Comparison of ENCODE assay signal across 12 cellular contexts in the genomic region with DNA sequence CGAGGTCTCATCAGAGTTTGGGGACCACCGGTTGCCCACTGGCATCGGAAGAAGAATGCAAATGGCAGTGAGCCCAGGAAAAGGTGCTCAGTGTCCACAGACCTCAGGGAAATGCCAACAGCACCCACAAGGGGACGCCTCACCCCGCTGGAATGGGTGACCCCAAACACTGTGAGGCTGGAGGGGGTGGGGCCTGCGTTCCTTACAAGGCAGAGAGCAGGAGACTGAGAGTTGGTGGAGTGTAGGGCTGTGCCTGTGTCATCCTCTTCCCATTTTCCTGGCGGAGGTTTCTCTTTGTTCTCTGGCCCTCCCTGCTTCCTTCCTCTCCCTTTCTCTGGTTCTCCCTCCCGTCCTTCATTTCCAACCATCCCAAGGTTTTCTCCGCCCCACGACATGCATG. TPM values are rescaled to one million over a fixed set of nuclear protein-coding genes. Genes with fewer than 3 reads are reported as not detected.
DNase-seq lines count a peak whose midpoint lies in the region; ATAC-seq, FAIRE-seq and TF ChIP-seq lines count a peak whose summit lies in the region.
"Not testable (repeated sequence)": the region's sequence is repeated elsewhere in the genome, so short reads cannot be mapped to it uniquely, and the experiment has no call there.
"Had no signal": no experiment of that assay in that cellular context is flagged by ENCODE, and none has a peak within 500 bp of the region (broad histone marks: within the 10 kb centered on the region; RNA-seq: fewer than 3 reads in every experiment).

No MANE protein-coding gene starts in this region.

- not testable (repeated sequence) for DNase-seq in CD4-positive, alpha-beta T cell; activated B cell treated with CpG ODN at 0.5 μM for 24 hours; activated naive CD8-positive, alpha-beta T cell treated with anti-CD3 and anti-CD28 coated beads, Interleukin-2, amount 10 ng/mL, durations not matched to agents 7 days and 5 days; endothelial cell of umbilical vein (ENCODE audit: low read depth, low spot score); right cardiac atrium; naive thymus-derived CD4-positive, alpha-beta T cell; stimulated activated naive CD8-positive, alpha-beta T cell treated with anti-CD3 and anti-CD28 coated beads, Interleukin-15, Interleukin-2, amounts not matched to agents 100 U/mL and 50 U/mL, for 24 hours

- not testable (repeated sequence) for H3K9ac ChIP-seq in endothelial cell of umbilical vein (replicated peaks; ENCODE audit: extremely low read depth, insufficient read depth, low read length)

- not testable (repeated sequence) for H3K4me2 ChIP-seq in endothelial cell of umbilical vein (ENCODE audit: insufficient read depth, low read length)

- H4K20me1 ChIP-seq in endothelial cell of umbilical vein (replicated peaks; ENCODE audit: control insufficient read depth, extremely low read depth, insufficient read depth, low read length), result not testable (repeated sequence)

- H3K9me1 ChIP-seq in endothelial cell of umbilical vein (replicated peaks; ENCODE audit: control insufficient read depth, extremely low read depth, insufficient read depth, low read length), result not testable (repeated sequence)

- not testable (repeated sequence) for H3K36me3 Mint-ChIP-seq in CD4-positive, alpha-beta T cell (ENCODE audit: low read depth); activated B cell treated with CpG ODN at 0.5 μM for 24 hours (ENCODE audit: low read depth); activated naive CD8-positive, alpha-beta T cell treated with anti-CD3 and anti-CD28 coated beads, Interleukin-2, amount 10 ng/mL, durations not matched to agents 7 days and 5 days; naive thymus-derived CD4-positive, alpha-beta T cell

- dilution Hi-C loops in endothelial cell of umbilical vein (cut with MboI; ENCODE audit: extremely low pct_ligation_motif_present, low sequenced_read_pairs), result not testable (repeated sequence)

- H3K27me3 Mint-ChIP-seq in CD4-positive, alpha-beta T cell, result peaks cover 82% of the 10 kb centered on the region
- peaks cover 65% of the 10 kb centered on the region for H3K27me3 Mint-ChIP-seq in activated B cell treated with CpG ODN at 0.5 μM for 24 hours
- H3K27me3 Mint-ChIP-seq in activated naive CD8-positive, alpha-beta T cell treated with anti-CD3 and anti-CD28 coated beads, Interleukin-2, amount 10 ng/mL, durations not matched to agents 7 days and 5 days, result peaks cover 80% of the 10 kb centered on the region
- peaks cover 65 to 85% (median 76%) of the 10 kb centered on the region in 5 donors for H3K27me3 Mint-ChIP-seq in naive thymus-derived CD4-positive, alpha-beta T cell

- not testable (repeated sequence) for H3K4me3 ChIP-seq in endothelial cell of umbilical vein (replicated peaks in 1 of 3; ENCODE audit: insufficient read depth in 1 of 3, low read depth in 1 of 3, low read length in 3 of 3); right cardiac atrium (ENCODE audit: low read length); naive thymus-derived CD4-positive, alpha-beta T cell (ENCODE audit: low read length)

- not testable (repeated sequence) for H3K79me2 ChIP-seq in endothelial cell of umbilical vein (ENCODE audit: control insufficient read depth, insufficient read depth, low read length)

- not testable (repeated sequence) for BruUV-seq in endothelial cell of umbilical vein (replicated peaks; lab: Mats Ljungman, UMichigan)

- intact Hi-C loops in CD4-positive, alpha-beta T cell (cut with DNase I, micrococcal nuclease); activated B cell treated with CpG ODN at 0.5 μM for 24 hours (cut with micrococcal nuclease); endothelial cell of umbilical vein (cut with micrococcal nuclease); right cardiac atrium (cut with DNase I); naive thymus-derived CD4-positive, alpha-beta T cell (cut with micrococcal nuclease): not testable (repeated sequence)

- peaks cover 68% of the 10 kb centered on the region for H3K27me3 ChIP-seq in CD4-positive, alpha-beta T cell (ENCODE audit: control insufficient read depth, insufficient read depth, low read length)
- H3K27me3 ChIP-seq in endothelial cell of umbilical vein (ENCODE audit: control insufficient read depth in 2 of 2, insufficient read depth in 2 of 2, low read length in 2 of 2), result peaks cover 30 to 53% of the 10 kb centered on the region in 2 experiments
- not testable (repeated sequence) for H3K27me3 ChIP-seq in right cardiac atrium (ENCODE audit: control insufficient read depth, insufficient read depth)
- H3K27me3 ChIP-seq in naive thymus-derived CD4-positive, alpha-beta T cell (ENCODE audit: control insufficient read depth in 2 of 2, insufficient read depth in 2 of 2, low read length in 2 of 2), result peaks cover 18 to 22% of the 10 kb centered on the region in 2 donors

- CTCF ChIA-PET in CD4-positive, alpha-beta T cell (lab: Charles Lee); endothelial cell of umbilical vein (lab: Charles Lee); naive thymus-derived CD4-positive, alpha-beta T cell (lab: Charles Lee): not testable (repeated sequence)
- CTCF ChIA-PET in activated B cell treated with CpG ODN at 0.5 μM for 24 hours (lab: Charles Lee), result interaction anchor here (2.5 kb wide), 1 partner anchor 63 kb away, joined by 10 read pairs; no protein-coding TSS in a partner anchor

- 0% methylated on average over 3 of the region's 10 CpGs for WGBS in right cardiac atrium

- not testable (repeated sequence) for H2AFZ ChIP-seq in endothelial cell of umbilical vein (ENCODE audit: low read depth, low read length)

- H3K36me3 ChIP-seq in endothelial cell of umbilical vein (ENCODE audit: control insufficient read depth in 2 of 2, extremely low read depth in 1 of 2, insufficient read depth in 2 of 2, low read length in 2 of 2); naive thymus-derived CD4-positive, alpha-beta T cell (ENCODE audit: control insufficient read depth in 2 of 3, insufficient read depth in 3 of 3, low read length in 3 of 3): not testable (repeated sequence)

- TF ChIP-seq POLR2A in endothelial cell of umbilical vein (IDR thresholded peaks at IDR 0.05; ENCODE audit: low read depth, low read length), result not testable (repeated sequence)

- H3K27ac ChIP-seq in CD4-positive, alpha-beta T cell (ENCODE audit: low read depth, low read length); endothelial cell of umbilical vein (ENCODE audit: insufficient read depth, low read depth, low read length); right cardiac atrium (ENCODE audit: low read length); naive thymus-derived CD4-positive, alpha-beta T cell (ENCODE audit: low read depth, low read length): not testable (repeated sequence)

- POLR2A ChIA-PET in CD4-positive, alpha-beta T cell (lab: Charles Lee); activated B cell treated with CpG ODN at 0.5 μM for 24 hours (lab: Charles Lee); activated naive CD8-positive, alpha-beta T cell treated with anti-CD3 and anti-CD28 coated beads, Interleukin-2, amount 10 ng/mL, durations not matched to agents 7 days and 5 days (lab: Charles Lee); endothelial cell of umbilical vein (lab: Charles Lee); naive thymus-derived CD4-positive, alpha-beta T cell (lab: Charles Lee): not testable (repeated sequence)

- H3K9me3 Mint-ChIP-seq in CD4-positive, alpha-beta T cell; activated B cell treated with CpG ODN at 0.5 μM for 24 hours; activated naive CD8-positive, alpha-beta T cell treated with anti-CD3 and anti-CD28 coated beads, Interleukin-2, amount 10 ng/mL, durations not matched to agents 7 days and 5 days; naive thymus-derived CD4-positive, alpha-beta T cell: not testable (repeated sequence)

- not testable (repeated sequence) for H3K27ac Mint-ChIP-seq in CD4-positive, alpha-beta T cell; activated B cell treated with CpG ODN at 0.5 μM for 24 hours; activated naive CD8-positive, alpha-beta T cell treated with anti-CD3 and anti-CD28 coated beads, Interleukin-2, amount 10 ng/mL, durations not matched to agents 7 days and 5 days; naive thymus-derived CD4-positive, alpha-beta T cell

- TF ChIP-seq CTCF in CD4-positive, alpha-beta T cell (IDR thresholded peaks at IDR 0.05); activated B cell treated with CpG ODN at 0.5 μM for 24 hours (IDR thresholded peaks at IDR 0.05); endothelial cell of umbilical vein (IDR thresholded peaks at IDR 0.05; ENCODE audit: extremely low read depth in 1 of 2, insufficient read depth in 1 of 2, low read depth in 1 of 2, low read length in 2 of 2): not testable (repeated sequence)

- not testable (repeated sequence) for H3K4me3 Mint-ChIP-seq in CD4-positive, alpha-beta T cell; activated B cell treated with CpG ODN at 0.5 μM for 24 hours
- H3K4me3 Mint-ChIP-seq in activated naive CD8-positive, alpha-beta T cell treated with anti-CD3 and anti-CD28 coated beads, Interleukin-2, amount 10 ng/mL, durations not matched to agents 7 days and 5 days, result peak overlapping the region; percentile 31
- peak overlapping the region in 3 of 10 donors; percentile 14 to 40 (median 37) for H3K4me3 Mint-ChIP-seq in naive thymus-derived CD4-positive, alpha-beta T cell

- not testable (repeated sequence) for H3K9me3 ChIP-seq in CD4-positive, alpha-beta T cell (ENCODE audit: control insufficient read depth, low read length); endothelial cell of umbilical vein (replicated peaks; ENCODE audit: control insufficient read depth, insufficient read depth, low read length); right cardiac atrium (ENCODE audit: control insufficient read depth, low read length); naive thymus-derived CD4-positive, alpha-beta T cell (ENCODE audit: control insufficient read depth in 2 of 3, low read length in 3 of 3)

- H3K4me1 Mint-ChIP-seq in CD4-positive, alpha-beta T cell (ENCODE audit: low read depth); activated B cell treated with CpG ODN at 0.5 μM for 24 hours; activated naive CD8-positive, alpha-beta T cell treated with anti-CD3 and anti-CD28 coated beads, Interleukin-2, amount 10 ng/mL, durations not matched to agents 7 days and 5 days: not testable (repeated sequence)
- H3K4me1 Mint-ChIP-seq in naive thymus-derived CD4-positive, alpha-beta T cell, result peaks cover 6 to 11% (median 6%) of the 10 kb centered on the region in 7 donors

- peak; percentile 71 for FAIRE-seq in endothelial cell of umbilical vein (lab: Jason Lieb, UNC)

- not testable (repeated sequence) for H3K4me1 ChIP-seq in endothelial cell of umbilical vein (ENCODE audit: control insufficient read depth, extremely low read depth, insufficient read depth, low read length); right cardiac atrium (ENCODE audit: control insufficient read depth, insufficient read depth, low read length); naive thymus-derived CD4-positive, alpha-beta T cell (ENCODE audit: control insufficient read depth in 2 of 2, insufficient read depth in 2 of 2, low read length in 2 of 2)

- ATAC-seq in CD4-positive, alpha-beta T cell (ENCODE audit: poor library complexity), result peak; percentile 79
- peak; percentile 49 for ATAC-seq in HG02885 (IDR thresholded peaks at IDR 0.05; ENCODE audit: poor library complexity, unreplicated experiment)
- ATAC-seq in activated B cell treated with CpG ODN at 0.5 μM for 24 hours (ENCODE audit: low read depth), result peak; percentile 82
- peak; percentile 88 for ATAC-seq in activated naive CD8-positive, alpha-beta T cell treated with anti-CD3 and anti-CD28 coated beads, Interleukin-2, amount 10 ng/mL, durations not matched to agents 7 days and 5 days (ENCODE audit: low read depth)
- ATAC-seq in right cardiac atrium, result peak; percentile 60 to 69
- peak; percentile 79 for ATAC-seq in naive thymus-derived CD4-positive, alpha-beta T cell
- ATAC-seq in stimulated activated naive CD8-positive, alpha-beta T cell treated with anti-CD3 and anti-CD28 coated beads, Interleukin-15, Interleukin-2, amounts not matched to agents 100 U/mL and 50 U/mL, for 24 hours, result peak; percentile 87

RNA-seq across cellular contexts. Expression of a gene that starts 9.8 kb away (rescaled TPM):
- total RNA-seq in CD4-positive, alpha-beta T cell, result under 1 TPM; 0.08 to 0.14 TPM
- total RNA-seq in activated B cell treated with CpG ODN at 0.5 μM for 24 hours (1.9 and 2.2 TPM in 2 replicates), endothelial cell of umbilical vein (0.33 and 2.3 TPM in 2 replicates), right cardiac atrium (under 1 TPM in 3 of 4 donors, not detected in 1; 0.20 to 0.22 (median 0.21) TPM)
- under 1 TPM; 0.91 to 0.97 TPM for total RNA-seq in activated naive CD8-positive, alpha-beta T cell treated with anti-CD3 and anti-CD28 coated beads, Interleukin-2, amount 10 ng/mL, durations not matched to agents 7 days and 5 days
- polyA plus RNA-seq in endothelial cell of umbilical vein (1.1 and 1.4 TPM in 2 replicates), right cardiac atrium (0.20 TPM)
- polyA plus RNA-seq in endothelial cell of umbilical vein (2011; cell fraction: cytosol; rRNA removed), result 1.8 and 1.9 TPM in 2 replicates
- polyA plus RNA-seq in endothelial cell of umbilical vein (2011; cell fraction: nucleus; rRNA removed), result 1.3 and 1.5 TPM in 2 replicates
- 0.85 and 1.2 TPM in 2 replicates for polyA plus RNA-seq in endothelial cell of umbilical vein (2012)
- 0.61 and 0.96 TPM in 2 replicates for polyA minus RNA-seq in endothelial cell of umbilical vein
- polyA minus RNA-seq in endothelial cell of umbilical vein (2011; cell fraction: cytosol; rRNA and poly(A)+ RNA removed), result 0.31 TPM
- polyA minus RNA-seq in endothelial cell of umbilical vein (2011; cell fraction: nucleus; rRNA and poly(A)+ RNA removed), result 0.53 and 0.63 TPM in 2 replicates
- total RNA-seq in naive thymus-derived CD4-positive, alpha-beta T cell, result 1 to 10 TPM in 1 of 5 experiments, not detected in 4; 1.4 TPM
- polyA plus RNA-seq in naive thymus-derived CD4-positive, alpha-beta T cell, result not detected
- total RNA-seq: HT1080 had no signal

RNA-seq across cellular contexts. Expression of a gene that starts 12.1 kb away (rescaled TPM):
- total RNA-seq in CD4-positive, alpha-beta T cell, result 1 to 10 TPM; 1.8 to 1.9 TPM
- total RNA-seq in activated B cell treated with CpG ODN at 0.5 μM for 24 hours, result 0.29 and 0.37 TPM in 2 replicates
- under 1 TPM; 0.53 to 0.60 TPM for total RNA-seq in activated naive CD8-positive, alpha-beta T cell treated with anti-CD3 and anti-CD28 coated beads, Interleukin-2, amount 10 ng/mL, durations not matched to agents 7 days and 5 days
- total RNA-seq in endothelial cell of umbilical vein, result 7.0 and 14.0 TPM in 2 replicates
- polyA plus RNA-seq in endothelial cell of umbilical vein, result 22.8 and 26.4 TPM in 2 replicates
- polyA plus RNA-seq in endothelial cell of umbilical vein (2011; cell fraction: cytosol; rRNA removed), result 20.7 and 22.3 TPM in 2 replicates
- 10.9 and 12.0 TPM in 2 replicates for polyA plus RNA-seq in endothelial cell of umbilical vein (2011; cell fraction: nucleus; rRNA removed)
- polyA plus RNA-seq in endothelial cell of umbilical vein (2012), result 9.9 and 10.3 TPM in 2 replicates
- 12.2 and 14.6 TPM in 2 replicates for polyA minus RNA-seq in endothelial cell of umbilical vein
- polyA minus RNA-seq in endothelial cell of umbilical vein (2011; cell fraction: cytosol; rRNA and poly(A)+ RNA removed), result not detected
- polyA minus RNA-seq in endothelial cell of umbilical vein (2011; cell fraction: nucleus; rRNA and poly(A)+ RNA removed), result 1.7 and 2.7 TPM in 2 replicates
- 1 to 10 TPM in 3 of 4 donors, under 1 TPM in 1; 0.31 to 1.2 (median 1.1) TPM for total RNA-seq in right cardiac atrium
- 1.1 TPM for polyA plus RNA-seq in right cardiac atrium
- 1 to 10 TPM in 1 of 5 experiments, under 1 TPM in 3, not detected in 1; 0.27 to 1.0 (median 0.65) TPM for total RNA-seq in naive thymus-derived CD4-positive, alpha-beta T cell
- under 1 TPM in 1 of 2 donors, not detected in 1; 0.56 TPM for polyA plus RNA-seq in naive thymus-derived CD4-positive, alpha-beta T cell

RNA-seq across cellular contexts. Expression of a gene that starts 31.0 kb away (rescaled TPM):
- not detected for total RNA-seq in CD4-positive, alpha-beta T cell
- total RNA-seq in activated B cell treated with CpG ODN at 0.5 μM for 24 hours, result not detected in 2 replicates
- not detected for total RNA-seq in activated naive CD8-positive, alpha-beta T cell treated with anti-CD3 and anti-CD28 coated beads, Interleukin-2, amount 10 ng/mL, durations not matched to agents 7 days and 5 days
- total RNA-seq in endothelial cell of umbilical vein, result 0.74 and 1.6 TPM in 2 replicates
- polyA plus RNA-seq in endothelial cell of umbilical vein, result 2.1 and 3.3 TPM in 2 replicates
- 2.3 and 2.6 TPM in 2 replicates for polyA plus RNA-seq in endothelial cell of umbilical vein (2011; cell fraction: cytosol; rRNA removed)
- 0.86 and 1.2 TPM in 2 replicates for polyA plus RNA-seq in endothelial cell of umbilical vein (2011; cell fraction: nucleus; rRNA removed)
- polyA plus RNA-seq in endothelial cell of umbilical vein (2012), result 1.7 and 2.4 TPM in 2 replicates
- polyA minus RNA-seq in endothelial cell of umbilical vein, result 0.44 and 3.4 TPM in 2 replicates
- polyA minus RNA-seq in endothelial cell of umbilical vein (2011; cell fraction: cytosol; rRNA and poly(A)+ RNA removed), result 1.2 TPM
- 0.43 TPM in 1 of 2 replicates, not detected in the other for polyA minus RNA-seq in endothelial cell of umbilical vein (2011; cell fraction: nucleus; rRNA and poly(A)+ RNA removed)
- total RNA-seq in right cardiac atrium, result under 1 TPM in 1 of 4 donors, not detected in 3; 0.43 TPM
- polyA plus RNA-seq in right cardiac atrium, result 0.20 TPM
- not detected for total RNA-seq in naive thymus-derived CD4-positive, alpha-beta T cell
- not detected for polyA plus RNA-seq in naive thymus-derived CD4-positive, alpha-beta T cell
- total RNA-seq: activated naive CD8-positive, alpha-beta T cell treated with anti-CD3 and anti-CD28 coated beads for 36 hours had no signal

RNA-seq across cellular contexts. Expression of a gene that starts 56.0 kb away (rescaled TPM):
- total RNA-seq in CD4-positive, alpha-beta T cell, result not detected
- total RNA-seq in activated B cell treated with CpG ODN at 0.5 μM for 24 hours (not detected in 2 replicates), endothelial cell of umbilical vein (not detected in 2 replicates), right cardiac atrium (under 1 TPM; 0.17 to 0.45 (median 0.39) TPM)
- total RNA-seq in activated naive CD8-positive, alpha-beta T cell treated with anti-CD3 and anti-CD28 coated beads, Interleukin-2, amount 10 ng/mL, durations not matched to agents 7 days and 5 days, result not detected
- polyA plus RNA-seq in endothelial cell of umbilical vein (0.04 TPM in 1 of 2 replicates, not detected in the other), right cardiac atrium (0.41 TPM)
- polyA plus RNA-seq in endothelial cell of umbilical vein (2011; cell fraction: cytosol; rRNA removed), result not detected in 2 replicates
- polyA plus RNA-seq in endothelial cell of umbilical vein (2011; cell fraction: nucleus; rRNA removed), result not detected in 2 replicates
- not detected in 2 replicates for polyA plus RNA-seq in endothelial cell of umbilical vein (2012)
- not detected in 2 replicates for polyA minus RNA-seq in endothelial cell of umbilical vein
- polyA minus RNA-seq in endothelial cell of umbilical vein (2011; cell fraction: cytosol; rRNA and poly(A)+ RNA removed), result 7.4 TPM
- 0.19 TPM in 1 of 2 replicates, not detected in the other for polyA minus RNA-seq in endothelial cell of umbilical vein (2011; cell fraction: nucleus; rRNA and poly(A)+ RNA removed)
- total RNA-seq in naive thymus-derived CD4-positive, alpha-beta T cell, result not detected
- not detected for polyA plus RNA-seq in naive thymus-derived CD4-positive, alpha-beta T cell
- total RNA-seq: activated naive CD8-positive, alpha-beta T cell treated with anti-CD3 and anti-CD28 coated beads for 36 hours; renal cortical epithelial cell had no signal
- polyA plus RNA-seq: AG04450 had no signal
